In genomic region chr20:51931321-51931720, GRCh38 we compare ENCODE assay signal across 15 cellular contexts.
DNase-seq lines count a peak whose midpoint lies in the region; ATAC-seq and TF ChIP-seq lines count a peak whose summit lies in the region.
"Had no signal": no experiment of that assay in that cellular context is flagged by ENCODE, and none has a peak within 500 bp of the region (broad histone marks: within the 10 kb centered on the region; RNA-seq: fewer than 3 reads in every experiment).

No MANE protein-coding gene starts in this region.

- no peak for TF ChIP-seq POLR2A in thyroid gland (IDR thresholded peaks at IDR 0.05)

- DNase-seq in NCI-H510A treated with DMSO at 0.1 percent for 48 hours (lab: John Stamatoyannopoulos, UW) (peak; percentile 16), NCI-H510A (lab: John Stamatoyannopoulos, UW) (no peak), WERI-Rb-1 (peak; percentile 69), left kidney (ENCODE audit: low read depth, low spot score) (peak; percentile 63), thyroid gland (peak; percentile 6 to 14), anterior cingulate cortex (lab: John Stamatoyannopoulos, UW) (no peak), C1 segment of cervical spinal cord (lab: John Stamatoyannopoulos, UW) (no peak)
- DNase-seq: 8988T; activated naive CD4-positive, alpha-beta T cell treated with Interleukin-2 at 50 U/mL for 16 hours; NCI-H748 treated with DMSO at 0.1 percent for 48 hours; retina; substantia nigra had no signal

- no peak for ATAC-seq in HG02885 (IDR thresholded peaks at IDR 0.05; ENCODE audit: poor library complexity, unreplicated experiment)
- ATAC-seq: left lobe of liver had no signal

- 42 to 50% methylated on average over 6 of the region's 6 CpGs for WGBS in thyroid gland, 2 donors

- H3K36me3 ChIP-seq in WERI-Rb-1 = no peaks in the 10 kb centered on the region
- H3K36me3 ChIP-seq in thyroid gland = no peaks in the 10 kb centered on the region
- H3K36me3 ChIP-seq: HAP-1 had no signal

- H3K27me3 ChIP-seq in WERI-Rb-1 (ENCODE audit: insufficient read depth, low read depth, severe bottlenecking) (no peaks in the 10 kb centered on the region), thyroid gland (no peaks in the 10 kb centered on the region)

- intact Hi-C loops in thyroid gland (cut with DNase I) = no loop called here

- H3K27ac ChIP-seq in WERI-Rb-1 (peak overlapping the region; percentile 52), thyroid gland (no peak overlapping the region)

- no peak for TF ChIP-seq CTCF in WERI-Rb-1 (IDR thresholded peaks at IDR 0.05; ENCODE audit: low read depth, low read length)
- TF ChIP-seq CTCF in thyroid gland (IDR thresholded peaks at IDR 0.05) = no peak

- H3K4me3 ChIP-seq in WERI-Rb-1 (ENCODE audit: low read depth, low read length) = peak overlapping the region; percentile 21
- H3K4me3 ChIP-seq in thyroid gland (replicated peaks in 1 of 3) = no peak overlapping the region
- H3K4me3 ChIP-seq: HAP-1 had no signal

- no peaks in the 10 kb centered on the region for H3K4me1 ChIP-seq in thyroid gland

- H3K9me3 ChIP-seq in WERI-Rb-1 (ENCODE audit: severe bottlenecking) (no peaks in the 10 kb centered on the region), thyroid gland (no peaks in the 10 kb centered on the region)
- H3K9me3 ChIP-seq: HAP-1 had no signal

Comparison
In these comparisons a context has a peak if more than half of its experiments do, and no peak if none do; other contexts are left out.
1. DNase-seq: peak in NCI-H510A treated with DMSO at 0.1 percent for 48 hours (single experiment), WERI-Rb-1 (single experiment), left kidney (single experiment) and thyroid gland (2 of 2); none in NCI-H510A (single experiment), anterior cingulate cortex (0 of 58) and C1 segment of cervical spinal cord (0 of 14).